Comparison of ENCODE assay signal across 8 cellular contexts in genomic region chr6:27630727-27631613, GRCh38.
DNase-seq lines count a peak whose midpoint lies in the region; ATAC-seq lines count a peak whose summit lies in the region.

No MANE protein-coding gene starts in this region.

- H3K27ac ChIP-seq in iPS-20b (ENCODE audit: low read length): no peak overlapping the region

- H3K4me3 Mint-ChIP-seq in activated naive CD8-positive, alpha-beta T cell treated with anti-CD3 and anti-CD28 coated beads, Interleukin-2, amount 10 ng/mL, durations not matched to agents 7 days and 5 days: peak overlapping the region; percentile 76

- POLR2A ChIA-PET in activated naive CD8-positive, alpha-beta T cell treated with anti-CD3 and anti-CD28 coated beads, Interleukin-2, amount 10 ng/mL, durations not matched to agents 7 days and 5 days (lab: Charles Lee): no interaction called here

- peak; percentile 63 for DNase-seq in activated T-cell treated with anti-CD3 and anti-CD28 coated beads for 24 hours (ENCODE audit: low read depth)
- DNase-seq in activated T-cell treated with anti-CD3 and anti-CD28 coated beads for 4 hours: no peak
- DNase-seq in NCI-H345 (lab: John Stamatoyannopoulos, UW): peak; percentile 70
- peak; percentile 38 for DNase-seq in activated naive CD8-positive, alpha-beta T cell treated with anti-CD3 and anti-CD28 coated beads, Interleukin-2, amount 10 ng/mL, durations not matched to agents 7 days and 5 days
- peak in 2 of 3 experiments; percentile 38 to 72 for DNase-seq in stimulated activated CD4-positive, alpha-beta T cell treated with anti-CD3 and anti-CD28 coated beads, TNF-alpha, amount 100 ng/mL, for 24 hours (ENCODE audit: low read depth in 3 of 3)
- DNase-seq in CD1c-positive myeloid dendritic cell (ENCODE audit: extremely low spot score): no peak

- ATAC-seq in activated naive CD8-positive, alpha-beta T cell treated with anti-CD3 and anti-CD28 coated beads, Interleukin-2, amount 10 ng/mL, durations not matched to agents 7 days and 5 days (ENCODE audit: low read depth): no peak
- ATAC-seq in GM18517 (IDR thresholded peaks at IDR 0.05; ENCODE audit: unreplicated experiment): no peak

- no peaks in the 10 kb centered on the region for H3K36me3 ChIP-seq in iPS-20b (ENCODE audit: insufficient read depth, low read depth, low read length)

- peaks cover 1% of the 10 kb centered on the region for H3K9me3 Mint-ChIP-seq in activated naive CD8-positive, alpha-beta T cell treated with anti-CD3 and anti-CD28 coated beads, Interleukin-2, amount 10 ng/mL, durations not matched to agents 7 days and 5 days

- peaks cover 8% of the 10 kb centered on the region for H3K4me1 Mint-ChIP-seq in activated naive CD8-positive, alpha-beta T cell treated with anti-CD3 and anti-CD28 coated beads, Interleukin-2, amount 10 ng/mL, durations not matched to agents 7 days and 5 days

- H3K9ac ChIP-seq in iPS-20b (ENCODE audit: low read depth, low read length): peak overlapping the region; percentile 84; the same call in 1 of the 2 replicates

- no peaks in the 10 kb centered on the region for H3K9me3 ChIP-seq in iPS-20b (ENCODE audit: insufficient read depth, low read depth, low read length)

- H3K4me3 ChIP-seq in iPS-20b (ENCODE audit: low read length): peak overlapping the region; percentile 98

- H3K36me3 Mint-ChIP-seq in activated naive CD8-positive, alpha-beta T cell treated with anti-CD3 and anti-CD28 coated beads, Interleukin-2, amount 10 ng/mL, durations not matched to agents 7 days and 5 days: no peaks in the 10 kb centered on the region

- peaks cover 27% of the 10 kb centered on the region for H3K27me3 ChIP-seq in iPS-20b (ENCODE audit: insufficient read depth, low read length)

- H3K4me1 ChIP-seq in iPS-20b (ENCODE audit: insufficient read depth, low read length): peaks cover 3% of the 10 kb centered on the region; the same call in 1 of the 2 replicates

- peaks cover 56% of the 10 kb centered on the region for H3K27me3 Mint-ChIP-seq in activated naive CD8-positive, alpha-beta T cell treated with anti-CD3 and anti-CD28 coated beads, Interleukin-2, amount 10 ng/mL, durations not matched to agents 7 days and 5 days

- no peak overlapping the region for H3K27ac Mint-ChIP-seq in activated naive CD8-positive, alpha-beta T cell treated with anti-CD3 and anti-CD28 coated beads, Interleukin-2, amount 10 ng/mL, durations not matched to agents 7 days and 5 days

Comparison
In these comparisons a context has a peak if more than half of its experiments do, and no peak if none do; other contexts are left out.
1. DNase-seq: peak in activated T-cell treated with anti-CD3 and anti-CD28 coated beads for 24 hours (single experiment), NCI-H345 (single experiment), activated naive CD8-positive, alpha-beta T cell treated with anti-CD3 and anti-CD28 coated beads, Interleukin-2, amount 10 ng/mL, durations not matched to agents 7 days and 5 days (single experiment) and stimulated activated CD4-positive, alpha-beta T cell treated with anti-CD3 and anti-CD28 coated beads, TNF-alpha, amount 100 ng/mL, for 24 hours (2 of 3); none in activated T-cell treated with anti-CD3 and anti-CD28 coated beads for 4 hours (single experiment) and CD1c-positive myeloid dendritic cell (single experiment).